Comparison of ENCODE assay signal across 25 cellular contexts in the genomic region with DNA sequence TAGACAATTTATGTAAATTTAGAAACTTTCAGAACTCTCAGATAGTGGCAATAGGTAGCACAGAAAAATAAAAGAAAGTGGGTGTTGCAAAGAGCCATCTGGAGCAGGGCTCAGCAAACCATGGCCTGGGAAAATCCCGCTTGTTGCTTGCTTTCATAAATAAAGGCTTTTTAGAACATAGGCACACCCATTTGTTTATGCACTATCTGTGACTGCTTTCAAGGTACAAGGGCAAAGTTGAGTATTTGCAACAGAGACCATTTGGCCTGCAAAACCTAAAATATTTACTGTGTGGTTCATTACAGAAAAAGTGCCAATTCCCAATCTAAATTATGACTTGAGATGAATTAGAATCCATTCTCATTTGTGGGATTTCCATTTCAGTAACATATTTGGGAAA. TPM values are rescaled to one million over a fixed set of nuclear protein-coding genes. Genes with fewer than 3 reads are reported as not detected.
"Had no signal": no experiment of that assay in that cellular context is flagged by ENCODE, and none has a peak within 500 bp of the region (broad histone marks: within the 10 kb centered on the region; RNA-seq: fewer than 3 reads in every experiment).

No MANE protein-coding gene starts in this region.

- ATAC-seq: esophagus mucosa; naive thymus-derived CD8-positive, alpha-beta T cell; stimulated activated naive B cell treated with anti-CD40 and anti-IgM and Interleukin-4, amounts not matched to agents 10 μg/mL and 1 μg/mL and 100 μg/mL, for 72 hours; upper lobe of right lung had no signal

- H3K27ac ChIP-seq: epithelial cell of prostate, prostate gland, right atrium auricular region, sigmoid colon, suprapubic skin, transverse colon, upper lobe of right lung, uterus had no signal

- H3K4me1 ChIP-seq: prostate gland, uterus had no signal

- H3K4me3 ChIP-seq: prostate gland, right atrium auricular region, sigmoid colon, suprapubic skin, transverse colon, upper lobe of right lung, uterus had no signal

- H3K36me3 ChIP-seq: prostate gland, right atrium auricular region, sigmoid colon, suprapubic skin, transverse colon, upper lobe of right lung, uterus had no signal

- H3K27me3 ChIP-seq: right atrium auricular region, sigmoid colon, suprapubic skin, transverse colon, upper lobe of right lung, uterus had no signal

- H3K9me3 ChIP-seq: prostate gland, right atrium auricular region, sigmoid colon, suprapubic skin, transverse colon, upper lobe of right lung, uterus had no signal

- DNase-seq: effector CD8-positive, alpha-beta T cell; endodermal cell; foreskin melanocyte; head of caudate nucleus; mesendoderm; midbrain; naive thymus-derived CD8-positive, alpha-beta T cell; nephron progenitor cell; nucleus accumbens; sigmoid colon; stimulated activated CD4-positive, alpha-beta T cell treated with anti-CD3 and anti-CD28 coated beads, Interleukin-15, amount 100 ng/mL, for 24 hours; stimulated activated CD4-positive, alpha-beta T cell treated with anti-CD3 and anti-CD28 coated beads, Interleukin-2, amount 100 ng/mL, for 48 hours; stimulated activated naive B cell treated with anti-CD40 and anti-IgM and Interleukin-4, amounts not matched to agents 10 μg/mL and 1 μg/mL and 100 μg/mL, for 72 hours; transverse colon; upper lobe of right lung; uterus had no signal

- FAIRE-seq: keratinocyte had no signal

RNA-seq across cellular contexts. Expression of gene DPT, which starts 43.4 kb away (rescaled TPM):
- total RNA-seq: endodermal cell; glomerular endothelial cell; lung microvascular endothelial cell; myocyte; naive thymus-derived CD8-positive, alpha-beta T cell had no signal
- polyA plus RNA-seq: keratinocyte; naive thymus-derived CD8-positive, alpha-beta T cell had no signal
